Comparison of ENCODE assay signal across 18 cellular contexts in the genomic region with DNA sequence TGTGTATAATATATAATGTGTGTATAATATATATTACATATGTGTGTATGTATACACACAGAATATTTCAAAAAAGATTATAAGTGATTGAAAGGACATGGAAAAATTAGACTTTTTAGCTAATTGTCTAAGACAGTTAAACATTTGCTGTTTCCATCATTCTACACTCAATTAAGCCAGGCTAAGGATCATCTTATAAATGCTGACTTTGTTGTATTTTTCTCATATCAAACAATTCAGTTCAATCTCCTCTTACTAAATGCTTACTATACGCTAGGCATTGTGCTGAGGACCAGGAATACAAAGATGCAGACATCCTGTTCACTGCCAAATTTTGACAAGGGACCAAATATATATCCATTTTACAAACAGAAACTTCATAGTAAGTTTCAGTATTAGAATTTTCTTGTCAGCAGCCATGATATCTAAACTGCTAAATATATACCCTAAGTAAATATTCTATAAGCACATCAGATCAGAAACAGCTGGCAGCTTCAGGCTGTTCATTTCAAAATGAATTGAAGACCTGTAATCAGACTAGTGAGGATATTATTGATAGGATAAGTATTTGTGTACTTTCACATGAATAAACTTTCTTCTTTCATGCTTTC. TPM values are rescaled to one million over a fixed set of nuclear protein-coding genes. Genes with fewer than 3 reads are reported as not detected.
A peak's percentile ranks its signal among the peaks of the same experiment; 100 is the strongest.
DNase-seq lines count a peak whose midpoint lies in the region; ATAC-seq and TF ChIP-seq lines count a peak whose summit lies in the region.
"Had no signal": no experiment of that assay in that cellular context is flagged by ENCODE, and none has a peak within 500 bp of the region (broad histone marks: within the 10 kb centered on the region; RNA-seq: fewer than 3 reads in every experiment).

No MANE protein-coding gene starts in this region.

- DNase-seq in GM12865 (ENCODE audit: low read depth) (peak; percentile 18), posterior cingulate gyrus (no peak), H4 (ENCODE audit: low spot score) (no peak), tibial artery (no peak)
- DNase-seq in activated CD4-positive, alpha-beta memory T cell treated with anti-CD3 and anti-CD28 coated beads for 36 hours = no peak
- DNase-seq: activated CD4-positive, alpha-beta T cell treated with anti-CD3 and anti-CD28 coated beads for 4 hours; activated naive CD4-positive, alpha-beta T cell treated with anti-CD3 and anti-CD28 coated beads, Interleukin-2, amount 50 U/mL, for 16 hours; effector CD8-positive, alpha-beta T cell; HFFc6; left ventricle myocardium superior; NCI-H2081 had no signal

- H3K4me1 Mint-ChIP-seq in activated CD4-positive, alpha-beta memory T cell treated with anti-CD3 and anti-CD28 coated beads for 36 hours (ENCODE audit: low read depth) = peaks cover 69% of the 10 kb centered on the region

- H3K27me3 Mint-ChIP-seq in activated CD4-positive, alpha-beta memory T cell treated with anti-CD3 and anti-CD28 coated beads for 36 hours = no peaks in the 10 kb centered on the region
- H3K27me3 Mint-ChIP-seq: B cell had no signal

- peaks cover 0 to 13% (median 5%) of the 10 kb centered on the region in 4 donors for H3K4me1 ChIP-seq in tibial artery
- H3K4me1 ChIP-seq: right atrium auricular region had no signal

- no peak overlapping the region for H3K27ac ChIP-seq in tibial artery
- H3K27ac ChIP-seq: right atrium auricular region, tibial nerve had no signal

- POLR2A ChIA-PET in activated CD4-positive, alpha-beta memory T cell treated with anti-CD3 and anti-CD28 coated beads for 36 hours (lab: Charles Lee) = no interaction called here

- peak overlapping the region; percentile 43 for H3K27ac Mint-ChIP-seq in activated CD4-positive, alpha-beta memory T cell treated with anti-CD3 and anti-CD28 coated beads for 36 hours
- H3K27ac Mint-ChIP-seq: B cell, HFFc6, nephron had no signal

- CTCF ChIA-PET in activated CD4-positive, alpha-beta memory T cell treated with anti-CD3 and anti-CD28 coated beads for 36 hours (lab: Charles Lee) = no interaction called here

- no peak overlapping the region for H3K4me3 Mint-ChIP-seq in activated CD4-positive, alpha-beta memory T cell treated with anti-CD3 and anti-CD28 coated beads for 36 hours
- H3K4me3 Mint-ChIP-seq: B cell, HFFc6, nephron had no signal

- peaks cover 4% of the 10 kb centered on the region for H3K9me3 Mint-ChIP-seq in activated CD4-positive, alpha-beta memory T cell treated with anti-CD3 and anti-CD28 coated beads for 36 hours
- H3K9me3 Mint-ChIP-seq: HFFc6, nephron had no signal

- ATAC-seq in GM19351 (IDR thresholded peaks at IDR 0.05; ENCODE audit: unreplicated experiment) (peak; percentile 23), HG03135 (IDR thresholded peaks at IDR 0.05; ENCODE audit: unreplicated experiment) (peak; percentile 26), GM19452 (IDR thresholded peaks at IDR 0.05; ENCODE audit: unreplicated experiment) (no peak)
- ATAC-seq: left ventricle myocardium superior had no signal

- peaks cover 2% of the 10 kb centered on the region for H3K36me3 Mint-ChIP-seq in activated CD4-positive, alpha-beta memory T cell treated with anti-CD3 and anti-CD28 coated beads for 36 hours

- H3K4me3 ChIP-seq in GM12865 (ENCODE audit: low read depth, low read length) (no peak overlapping the region), tibial artery (no peak overlapping the region)
- H3K4me3 ChIP-seq: right atrium auricular region, tibial nerve had no signal

- no peaks in the 10 kb centered on the region for H3K27me3 ChIP-seq in tibial artery
- H3K27me3 ChIP-seq: right atrium auricular region, tibial nerve had no signal

- no peaks in the 10 kb centered on the region for H3K36me3 ChIP-seq in tibial artery
- H3K36me3 ChIP-seq: right atrium auricular region, tibial nerve had no signal

- intact Hi-C loops in activated CD4-positive, alpha-beta memory T cell treated with anti-CD3 and anti-CD28 coated beads for 36 hours (cut with micrococcal nuclease) = loop anchor here (5.0 kb wide), 1 partner anchor 163 kb away; no protein-coding TSS in a partner anchor
- intact Hi-C loops in posterior cingulate gyrus (cut with DNase I) = no loop called here
- intact Hi-C loops in tibial artery (cut with DNase I; ENCODE audit: low total_unique reads) = no loop called here

- TF ChIP-seq CTCF in GM12865 (IDR thresholded peaks at IDR 0.05; ENCODE audit: insufficient read depth, low read depth, low read length, missing control alignments) (no peak), tibial artery (IDR thresholded peaks at IDR 0.05) (no peak)

- H3K9me3 ChIP-seq in tibial artery = no peaks in the 10 kb centered on the region
- H3K9me3 ChIP-seq: right atrium auricular region, tibial nerve had no signal

RNA-seq across cellular contexts. Expression of a gene that starts 10.3 kb away (rescaled TPM):
- 1 to 10 TPM; 4.0 to 4.4 TPM for total RNA-seq in activated CD4-positive, alpha-beta memory T cell treated with anti-CD3 and anti-CD28 coated beads for 36 hours
- total RNA-seq in H4 (2014; rRNA removed; shearing (Covaris generic)) = 0.02 and 0.18 TPM in 2 replicates
